14 cellular contexts compared by ENCODE assay signal in the genomic region with DNA sequence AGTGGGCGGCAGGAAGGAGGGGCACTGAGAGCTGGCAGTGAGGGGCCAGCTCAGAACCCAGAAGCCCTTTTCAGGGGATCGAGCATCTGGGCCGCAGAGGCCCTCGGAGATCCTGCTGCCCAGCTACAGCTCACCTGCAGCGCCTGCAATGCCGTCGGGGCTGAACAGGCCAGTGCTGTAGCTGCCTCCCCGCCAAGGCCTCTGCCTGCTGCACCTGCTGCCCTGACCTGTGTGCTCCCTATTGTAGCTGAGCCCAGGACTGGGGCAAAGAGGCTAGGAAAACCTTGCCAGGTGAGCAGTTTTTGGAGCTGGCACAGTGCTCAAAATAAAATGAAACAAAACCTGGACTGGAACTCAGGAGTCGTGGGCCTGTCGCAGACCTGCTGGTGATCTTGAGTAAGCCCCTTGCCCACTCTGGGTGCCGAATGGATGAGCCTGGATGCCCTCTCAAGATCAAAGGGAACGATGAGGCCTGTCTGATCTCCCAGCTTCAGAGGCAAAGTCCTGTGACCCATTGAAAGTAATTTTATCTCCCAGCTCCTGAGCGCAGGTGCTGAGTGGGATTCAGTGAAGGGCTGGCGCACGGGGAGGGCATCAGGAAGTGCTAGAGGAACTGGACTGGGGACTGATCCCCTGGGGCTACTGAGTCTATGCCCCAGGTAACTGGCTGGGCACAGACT.
DNase-seq lines count a peak whose midpoint lies in the region; ATAC-seq and TF ChIP-seq lines count a peak whose summit lies in the region.
"Had no signal": no experiment of that assay in that cellular context is flagged by ENCODE, and none has a peak within 500 bp of the region (broad histone marks: within the 10 kb centered on the region; RNA-seq: fewer than 3 reads in every experiment).

No MANE protein-coding gene starts in this region.

- intact Hi-C loops in HCT116 (cut with micrococcal nuclease): no loop called here

- TF ChIP-seq RAD21 in HCT116 (IDR thresholded peaks at IDR 0.05; ENCODE audit: low read depth): no peak

- H3K9me3 ChIP-seq in BLaER1 (no peaks in the 10 kb centered on the region), HCT116 (ENCODE audit: control insufficient read depth in 1 of 2, insufficient read depth in 1 of 2, low read depth in 1 of 2, low read length in 2 of 2) (no peaks in the 10 kb centered on the region), iPS-18a (ENCODE audit: control insufficient read depth, low read depth, low read length) (no peaks in the 10 kb centered on the region)
- H3K9me3 ChIP-seq: psoas muscle, transverse colon had no signal

- POLR2A ChIA-PET in HCT116 (lab: Charles Lee): no interaction called here

- peaks cover 37% of the 10 kb centered on the region for H3K27me3 Mint-ChIP-seq in activated T-cell treated with anti-CD3 and anti-CD28 coated beads, Interleukin-2, amount 50 U/mL, for 24 hours

- H3K4me2 ChIP-seq in BLaER1 (peak overlapping the region; percentile 99), HCT116 (ENCODE audit: low read length) (no peak overlapping the region)

- H3K27me3 ChIP-seq in BLaER1 (no peaks in the 10 kb centered on the region), HCT116 (ENCODE audit: insufficient read depth, low read length) (peaks cover 23% of the 10 kb centered on the region), iPS-18a (ENCODE audit: control insufficient read depth, insufficient read depth, low read length) (peaks cover 41% of the 10 kb centered on the region)

- no peak for TF ChIP-seq POLR2A in HCT116 (IDR thresholded peaks at IDR 0.05; ENCODE audit: borderline replicate concordance, extremely low read depth, insufficient read depth, insufficient read length)

- no peaks in the 10 kb centered on the region for H3K4me1 Mint-ChIP-seq in activated T-cell treated with anti-CD3 and anti-CD28 coated beads, Interleukin-2, amount 50 U/mL, for 24 hours (ENCODE audit: low read depth)

- CTCF ChIA-PET in HCT116 (lab: Charles Lee): no interaction called here

- H3K4me3 Mint-ChIP-seq in activated T-cell treated with anti-CD3 and anti-CD28 coated beads, Interleukin-2, amount 50 U/mL, for 24 hours: no peak overlapping the region

- no peak for TF ChIP-seq CTCF in HCT116 (IDR thresholded peaks at IDR 0.05 in 2 of 3, conservative IDR thresholded peaks at IDR 0.05 in 1 of 3; ENCODE audit: borderline replicate concordance in 1 of 3, insufficient read depth in 1 of 3, low read depth in 2 of 3, low read length in 2 of 3)

- no peaks in the 10 kb centered on the region for H4K20me1 ChIP-seq in BLaER1
- no peaks in the 10 kb centered on the region for H4K20me1 ChIP-seq in HCT116 (ENCODE audit: insufficient read depth)

- no peaks in the 10 kb centered on the region for H3K9me3 Mint-ChIP-seq in activated T-cell treated with anti-CD3 and anti-CD28 coated beads, Interleukin-2, amount 50 U/mL, for 24 hours

- H3K27ac Mint-ChIP-seq in activated T-cell treated with anti-CD3 and anti-CD28 coated beads, Interleukin-2, amount 50 U/mL, for 24 hours: no peak overlapping the region

- H3K27ac ChIP-seq in BLaER1: peak overlapping the region; percentile 56; the same call in 1 of the 2 replicates
- H3K27ac ChIP-seq in HCT116 (ENCODE audit: low read depth, low read length): no peak overlapping the region
- no peak overlapping the region for H3K27ac ChIP-seq in iPS-18a (ENCODE audit: low read length)
- H3K27ac ChIP-seq: psoas muscle, transverse colon had no signal

- no peak overlapping the region for H3K9ac ChIP-seq in BLaER1
- no peak overlapping the region for H3K9ac ChIP-seq in HCT116 (ENCODE audit: low read length)
- H3K9ac ChIP-seq in iPS-18a (ENCODE audit: low read length): no peak overlapping the region

- 0 out of 2 replicates have a peak, but pooled peaks have one; percentile 14 for ATAC-seq in HCT116
- no peak for ATAC-seq in HG03097 (IDR thresholded peaks at IDR 0.05; ENCODE audit: low FRiP score, unreplicated experiment)
- ATAC-seq in HG03025 (IDR thresholded peaks at IDR 0.05; ENCODE audit: low FRiP score, unreplicated experiment): no peak
- ATAC-seq: psoas muscle had no signal

- no peaks in the 10 kb centered on the region for H3K9me2 ChIP-seq in HCT116 (ENCODE audit: insufficient read depth)

- DNase-seq in HCT116 (ENCODE audit: low read depth, low spot score): no peak
- peak; percentile 65 for DNase-seq in NCI-H526 treated with DMSO at 0.1 percent for 48 hours (lab: John Stamatoyannopoulos, UW)
- no peak for DNase-seq in COLO829 (ENCODE audit: low spot score)
- no peak for DNase-seq in activated T-cell treated with anti-CD3 and anti-CD28 coated beads, Interleukin-2, amount 50 U/mL, for 24 hours
- DNase-seq: activated gamma-delta T cell treated with Interleukin-2 at 50 U/mL for 16 hours; effector memory CD4-positive, alpha-beta T cell; foreskin melanocyte; NCI-H774; psoas muscle; transverse colon had no signal

- no peaks in the 10 kb centered on the region for H3K79me2 ChIP-seq in HCT116 (ENCODE audit: insufficient read depth, low read length)

- BruUV-seq in HCT116 (replicated peaks; lab: Mats Ljungman, UMichigan): no TSS peak

- H3K4me3 ChIP-seq in BLaER1 (peak overlapping the region; percentile 63), HCT116 (replicated peaks in 1 of 2; ENCODE audit: low read depth in 1 of 2, low read length in 2 of 2) (no peak overlapping the region), iPS-18a (ENCODE audit: low read length) (peak overlapping the region; percentile 57)

- H3K36me3 ChIP-seq in BLaER1 (no peaks in the 10 kb centered on the region), HCT116 (ENCODE audit: control insufficient read depth in 1 of 2, insufficient read depth in 2 of 2, low read length in 2 of 2) (no peaks in the 10 kb centered on the region), iPS-18a (ENCODE audit: control insufficient read depth, low read depth, low read length) (no peaks in the 10 kb centered on the region)
- H3K36me3 ChIP-seq: transverse colon had no signal

- no peak overlapping the region for H2AFZ ChIP-seq in HCT116 (ENCODE audit: low read depth, low read length, poor library complexity, severe bottlenecking)

- no peaks in the 10 kb centered on the region for H3K36me3 Mint-ChIP-seq in activated T-cell treated with anti-CD3 and anti-CD28 coated beads, Interleukin-2, amount 50 U/mL, for 24 hours (ENCODE audit: low read depth)

- peaks cover 69% of the 10 kb centered on the region for H3K4me1 ChIP-seq in BLaER1
- no peaks in the 10 kb centered on the region for H3K4me1 ChIP-seq in HCT116 (ENCODE audit: control insufficient read depth in 1 of 2, insufficient read depth in 2 of 2, low read length in 2 of 2)
- no peaks in the 10 kb centered on the region for H3K4me1 ChIP-seq in iPS-18a (ENCODE audit: control insufficient read depth, low read depth, low read length)
- H3K4me1 ChIP-seq: psoas muscle, transverse colon had no signal

- RAD21 ChIA-PET in HCT116 (lab: Charles Lee; ENCODE audit: low non-redundant PET in 1 of 2, low total read pairs in 2 of 2, uncharacterized antibody in 2 of 2, unreplicated experiment in 2 of 2): no interaction called here

TF ChIP-seq in HCT116, 20 proteins besides CTCF, POLR2A, EP300 and RAD21 (continues in another document):
- TF ChIP-seq EGR1 (IDR thresholded peaks at IDR 0.05; ENCODE audit: low read depth) (no peak), ELF1 (IDR thresholded peaks at IDR 0.05; ENCODE audit: borderline replicate concordance, low read depth) (no peak), TCF7L2 (IDR thresholded peaks at IDR 0.05; ENCODE audit: borderline replicate concordance, extremely low read depth, insufficient read depth, insufficient read length) (no peak), YY1 (IDR thresholded peaks at IDR 0.05; ENCODE audit: extremely low read depth, insufficient replicate concordance, low read depth, low read length) (no peak), CEBPB (IDR thresholded peaks at IDR 0.05; ENCODE audit: low read depth) (no peak), CBX3 (IDR thresholded peaks at IDR 0.05; ENCODE audit: low read depth) (no peak), FOSL1 (IDR thresholded peaks at IDR 0.05; ENCODE audit: low read depth) (no peak), SIN3A (IDR thresholded peaks at IDR 0.05; ENCODE audit: low read depth) (no peak), SRF (IDR thresholded peaks at IDR 0.05; ENCODE audit: low read depth) (no peak), ZNF274 (IDR thresholded peaks at IDR 0.05; ENCODE audit: low read depth, low read length) (no peak), REST (IDR thresholded peaks at IDR 0.05; ENCODE audit: low read depth) (no peak), ZFX (IDR thresholded peaks at IDR 0.05) (no peak), ATF3 (IDR thresholded peaks at IDR 0.05) (no peak), EZH2 (IDR thresholded peaks at IDR 0.05) (no peak)
- TF ChIP-seq, protein P1, sequence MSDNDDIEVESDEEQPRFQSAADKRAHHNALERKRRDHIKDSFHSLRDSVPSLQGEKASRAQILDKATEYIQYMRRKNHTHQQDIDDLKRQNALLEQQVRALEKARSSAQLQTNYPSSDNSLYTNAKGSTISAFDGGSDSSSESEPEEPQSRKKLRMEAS (IDR thresholded peaks at IDR 0.05): no peak

Comparison
In these comparisons a context has a peak if more than half of its experiments do, and no peak if none do; other contexts are left out.
1. H3K4me3 ChIP-seq: peak in BLaER1 (single experiment) and iPS-18a (single experiment); none in HCT116 (0 of 2).